16 cellular contexts compared by ENCODE assay signal in the genomic region with DNA sequence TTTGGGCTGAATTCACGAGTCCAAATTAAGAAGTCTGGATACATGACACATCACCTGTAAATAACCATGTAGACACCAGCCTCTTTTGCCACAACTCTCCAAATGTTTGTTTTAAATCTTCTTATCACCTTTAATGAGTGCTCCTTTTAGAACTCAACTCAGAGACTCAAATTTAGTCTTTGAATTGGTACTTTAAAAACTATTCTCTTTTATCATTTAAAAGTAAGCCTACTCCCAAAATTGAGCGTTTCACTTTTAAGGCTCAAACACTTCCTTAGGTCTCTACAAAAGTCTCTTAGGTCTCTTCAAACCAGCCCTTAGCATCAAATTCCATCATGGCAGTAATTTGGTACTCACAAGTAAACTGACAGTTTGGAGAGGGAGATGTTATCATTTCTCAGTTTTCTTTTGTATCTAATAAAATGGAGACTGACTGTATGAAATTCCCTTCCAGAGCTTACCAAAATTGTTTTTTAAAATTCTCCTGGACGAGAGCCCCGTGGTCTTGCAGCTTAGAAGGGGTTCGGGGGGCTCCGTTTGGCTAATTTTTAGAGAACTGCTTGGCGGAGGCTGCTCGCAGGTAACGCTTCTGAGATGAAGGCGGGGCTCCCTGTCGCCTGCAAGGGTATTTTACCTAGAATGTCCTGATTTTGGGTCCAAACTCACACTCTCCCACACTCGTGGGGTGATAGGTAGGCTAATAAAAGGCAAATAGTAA.
DNase-seq lines count a peak whose midpoint lies in the region; FAIRE-seq and TF ChIP-seq lines count a peak whose summit lies in the region.
"Had no signal": no experiment of that assay in that cellular context is flagged by ENCODE, and none has a peak within 500 bp of the region (broad histone marks: within the 10 kb centered on the region; RNA-seq: fewer than 3 reads in every experiment).

No MANE protein-coding gene starts in this region.

- H3K27me3 ChIP-seq in SJCRH30 = no peaks in the 10 kb centered on the region
- H3K27me3 ChIP-seq in suprapubic skin = peaks cover 100% of the 10 kb centered on the region

- H3K4me1 ChIP-seq in ES-I3 (ENCODE audit: insufficient read depth, low read length) (peaks cover 13% of the 10 kb centered on the region), SJCRH30 (no peaks in the 10 kb centered on the region), suprapubic skin (peaks cover 65% of the 10 kb centered on the region), kidney (ENCODE audit: control insufficient read depth in 1 of 2, insufficient read depth in 1 of 2, low read depth in 1 of 2, low read length in 2 of 2) (peaks cover 0 to 4% of the 10 kb centered on the region in 2 donors)

- no peak overlapping the region for H3K4me3 ChIP-seq in SJCRH30
- H3K4me3 ChIP-seq in suprapubic skin = no peak overlapping the region
- no peak overlapping the region for H3K4me3 ChIP-seq in kidney (ENCODE audit: low read length in 2 of 2)
- H3K4me3 ChIP-seq: K562 had no signal

- no peak for TF ChIP-seq EP300 in suprapubic skin (IDR thresholded peaks at IDR 0.05)

- H3K9ac ChIP-seq in ES-I3 (ENCODE audit: low read depth, low read length) (peak overlapping the region; percentile 11; the same call in 1 of the 2 replicates), kidney (ENCODE audit: low read length in 2 of 2) (no peak overlapping the region)

- H3K36me3 ChIP-seq in ES-I3 (ENCODE audit: insufficient read depth, low read length) (no peaks in the 10 kb centered on the region), SJCRH30 (no peaks in the 10 kb centered on the region), suprapubic skin (no peaks in the 10 kb centered on the region), kidney (ENCODE audit: control insufficient read depth in 1 of 2, insufficient read depth in 2 of 2, low read length in 2 of 2) (no peaks in the 10 kb centered on the region)

- no peaks in the 10 kb centered on the region for H3K9me3 ChIP-seq in ES-I3 (ENCODE audit: control insufficient read depth, insufficient read depth, low read length)
- H3K9me3 ChIP-seq in SJCRH30 (replicated peaks) = no peaks in the 10 kb centered on the region
- H3K9me3 ChIP-seq in suprapubic skin = no peaks in the 10 kb centered on the region
- H3K9me3 ChIP-seq in kidney (ENCODE audit: control insufficient read depth in 1 of 2, low read length in 2 of 2) = no peaks in the 10 kb centered on the region

- intact Hi-C loops in kidney (cut with DNase I) = loop anchor here (10.0 kb wide), 2 partner anchors 544 to 914 kb away; no protein-coding TSS in a partner anchor

- TF ChIP-seq CTCF in suprapubic skin (IDR thresholded peaks at IDR 0.05) = no peak
- TF ChIP-seq CTCF in kidney (IDR thresholded peaks at IDR 0.05; ENCODE audit: borderline replicate concordance, extremely low read depth, insufficient read depth) = no peak

- no peak for TF ChIP-seq POLR2A in suprapubic skin (IDR thresholded peaks at IDR 0.05)

- H3K27ac ChIP-seq in cingulate gyrus (ENCODE audit: low read depth, low read length) (peak overlapping the region; percentile 93), SJCRH30 (no peak overlapping the region), suprapubic skin (no peak overlapping the region), kidney (ENCODE audit: low read depth in 2 of 2, low read length in 2 of 2) (no peak overlapping the region)
- H3K27ac ChIP-seq: RWPE1 had no signal

- WGBS in suprapubic skin = 18% methylated on average over 12 of the region's 12 CpGs

- no peak for FAIRE-seq in kidney (lab: Jason Lieb, UNC)
- FAIRE-seq: K562 had no signal

- DNase-seq in NCI-H69 (lab: John Stamatoyannopoulos, UW) = peak; percentile 77
- peak; percentile 11 for DNase-seq in middle frontal gyrus (ENCODE audit: extremely low spot score, low spot score)
- no peak for DNase-seq in SJCRH30
- DNase-seq in suprapubic skin (ENCODE audit: low spot score in 2 of 2) = no peak
- no peak for DNase-seq in NCI-H2196 treated with DMSO at 0.1 percent for 48 hours (lab: John Stamatoyannopoulos, UW; ENCODE audit: unreplicated experiment)
- no peak for DNase-seq in kidney
- DNase-seq: DMS 273 treated with DMSO at 0.1 percent for 48 hours; NCI-H1436 treated with DMSO at 0.1 percent for 48 hours; NCI-H2081 treated with DMSO at 0.1 percent for 48 hours; NCI-H2227 treated with DMSO at 0.1 percent for 48 hours; NCI-H526; NK-92 treated with Interleukin-12 subunit alpha and Interleukin-12 subunit beta, amount 100 ng/mL, for 24 hours had no signal

Comparison
In these comparisons a context has a peak if more than half of its experiments do, and no peak if none do; other contexts are left out.
1. DNase-seq: peak in NCI-H69 (single experiment) and middle frontal gyrus (single experiment); none in SJCRH30 (0 of 2), suprapubic skin (0 of 2), NCI-H2196 treated with DMSO at 0.1 percent for 48 hours (single experiment) and kidney (single experiment).